1 cellular context compared by ENCODE assay signal in the genomic region with DNA sequence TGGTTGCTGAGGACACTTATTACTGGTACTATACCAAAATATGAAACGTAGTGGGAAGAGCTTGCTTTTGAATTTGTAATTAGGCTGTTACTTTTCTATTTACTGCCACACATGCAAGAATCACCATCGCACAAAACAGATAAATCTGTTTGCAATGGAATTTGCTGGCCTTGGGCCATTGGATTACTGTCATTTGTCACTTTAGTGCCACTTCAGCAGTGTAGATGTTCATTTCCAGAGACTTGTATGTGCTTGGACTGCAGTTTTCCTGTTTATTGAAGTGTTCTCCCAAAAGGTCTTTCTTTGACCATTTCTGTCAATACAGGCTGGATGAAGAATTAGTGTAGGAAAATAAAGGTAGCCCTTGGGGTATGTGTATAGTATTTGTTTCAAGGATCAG.
TF ChIP-seq lines count a peak whose summit lies in the region.

No MANE protein-coding gene starts in this region.

TF ChIP-seq in GM23338, 12 proteins besides CTCF, POLR2A, EP300 and RAD21 (continued from another document):
- TF ChIP-seq ZNF331 (CRISPR knock-in tag; IDR thresholded peaks at IDR 0.05; ENCODE audit: low read depth) (no peak), EZH2phosphoT487 (IDR thresholded peaks at IDR 0.05; ENCODE audit: unreplicated experiment) (no peak)
TF ChIP-seq in GM23338: peak in this region for 0.
